12 cellular contexts compared by ENCODE assay signal in the genomic region with DNA sequence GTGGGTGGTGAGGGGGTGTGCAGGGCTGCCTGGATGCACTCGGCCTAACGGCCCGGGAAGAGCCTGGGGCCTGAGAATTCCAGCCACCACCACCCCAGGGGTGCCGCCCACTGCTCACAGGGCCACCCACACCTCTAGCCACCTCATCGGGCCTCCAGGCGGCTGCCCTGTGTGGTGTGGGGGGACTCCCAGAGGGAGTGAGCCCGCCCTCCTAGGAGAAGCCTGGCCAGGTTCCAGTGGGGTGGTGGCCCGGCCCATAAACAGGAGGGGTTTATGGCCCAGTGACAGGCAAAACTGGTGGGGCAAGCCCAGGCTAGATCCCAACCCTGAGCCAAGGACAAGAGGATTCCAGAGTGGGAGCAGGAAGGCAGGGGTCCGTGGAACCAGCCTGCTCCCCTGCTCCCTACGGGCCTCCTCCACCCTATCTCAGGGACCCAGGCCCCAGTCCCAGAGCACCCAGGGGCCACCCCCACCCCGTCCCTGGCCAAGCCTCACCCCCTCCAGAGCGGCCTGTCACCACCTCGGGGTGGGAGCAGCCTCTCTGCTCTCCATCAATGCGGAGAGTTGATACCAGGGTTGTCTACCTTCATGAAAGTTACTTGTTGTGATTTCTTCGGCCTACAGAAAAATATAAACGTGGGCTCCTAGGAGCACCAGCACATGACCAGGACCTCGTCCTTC. TPM values are rescaled to one million over a fixed set of nuclear protein-coding genes. Genes with fewer than 3 reads are reported as not detected.
A peak's percentile ranks its signal among the peaks of the same experiment; 100 is the strongest.
DNase-seq lines count a peak whose midpoint lies in the region; ATAC-seq, FAIRE-seq and TF ChIP-seq lines count a peak whose summit lies in the region.
"Had no signal": no experiment of that assay in that cellular context is flagged by ENCODE, and none has a peak within 500 bp of the region (broad histone marks: within the 10 kb centered on the region; RNA-seq: fewer than 3 reads in every experiment).

No MANE protein-coding gene starts in this region.

- H3K4me1 ChIP-seq in cardiac muscle cell (ENCODE audit: low read depth) (peaks cover 3% of the 10 kb centered on the region), right atrium auricular region (peaks cover 0 to 33% of the 10 kb centered on the region in 2 donors)

- peak; percentile 94 for FAIRE-seq in urothelium cell line (lab: Jason Lieb, UNC)

- H3K9me3 ChIP-seq in cardiac muscle cell (ENCODE audit: low read depth), result no peaks in the 10 kb centered on the region
- H3K9me3 ChIP-seq in right atrium auricular region, result no peaks in the 10 kb centered on the region
- no peaks in the 10 kb centered on the region for H3K9me3 ChIP-seq in WERI-Rb-1 (ENCODE audit: severe bottlenecking)
- H3K9me3 ChIP-seq: ovary had no signal

- H3K27me3 ChIP-seq in cardiac muscle cell, result no peaks in the 10 kb centered on the region
- no peaks in the 10 kb centered on the region for H3K27me3 ChIP-seq in right atrium auricular region
- H3K27me3 ChIP-seq in WERI-Rb-1 (ENCODE audit: insufficient read depth, low read depth, severe bottlenecking), result no peaks in the 10 kb centered on the region
- no peaks in the 10 kb centered on the region for H3K27me3 ChIP-seq in kidney epithelial cell (ENCODE audit: control insufficient read depth, insufficient read depth, low read length)
- H3K27me3 ChIP-seq: ovary had no signal

- TF ChIP-seq CTCF in cardiac muscle cell (IDR thresholded peaks at IDR 0.05; ENCODE audit: low read depth, low read length) (no peak), right atrium auricular region (IDR thresholded peaks at IDR 0.05) (no peak), WERI-Rb-1 (IDR thresholded peaks at IDR 0.05; ENCODE audit: low read depth, low read length) (no peak), kidney epithelial cell (IDR thresholded peaks at IDR 0.05; ENCODE audit: insufficient read depth, low read length, poor library complexity, severe bottlenecking) (no peak)

- no peak overlapping the region for H3K4me3 ChIP-seq in cardiac muscle cell
- H3K4me3 ChIP-seq in right atrium auricular region, result no peak overlapping the region
- H3K4me3 ChIP-seq in WERI-Rb-1 (ENCODE audit: low read depth, low read length), result no peak overlapping the region
- no peak overlapping the region for H3K4me3 ChIP-seq in kidney epithelial cell (ENCODE audit: low read depth, low read length)
- H3K4me3 ChIP-seq: ovary had no signal

- H3K36me3 ChIP-seq in cardiac muscle cell (no peaks in the 10 kb centered on the region), right atrium auricular region (no peaks in the 10 kb centered on the region), WERI-Rb-1 (no peaks in the 10 kb centered on the region), kidney epithelial cell (ENCODE audit: control insufficient read depth, insufficient read depth, low read length) (no peaks in the 10 kb centered on the region)
- H3K36me3 ChIP-seq: ovary had no signal

- peak overlapping the region; percentile 23 for H3K27ac ChIP-seq in cardiac muscle cell
- H3K27ac ChIP-seq in right atrium auricular region, result no peak overlapping the region
- H3K27ac ChIP-seq in WERI-Rb-1, result peak overlapping the region; percentile 45; the same call in 1 of the 2 replicates
- H3K27ac ChIP-seq: ovary had no signal

- DNase-seq in cardiac muscle cell (ENCODE audit: low read depth in 1 of 2, low spot score in 1 of 2) (peak in 1 of 2 donors; percentile 61), right atrium auricular region (ENCODE audit: low spot score) (no peak), WERI-Rb-1 (peak; percentile 52), kidney epithelial cell (ENCODE audit: low read depth) (peak; percentile 74), urothelium cell line (ENCODE audit: low spot score) (peak; percentile 98), NCI-H1930 (lab: John Stamatoyannopoulos, UW) (no peak)
- no peak for DNase-seq in stimulated activated CD4-positive, alpha-beta T cell treated with anti-CD3 and anti-CD28 coated beads, Interleukin-2, amount 100 ng/mL, for 48 hours
- DNase-seq: activated CD4-positive, alpha-beta T cell treated with anti-CD3 and anti-CD28 coated beads, Interleukin-2, amount 10 ng/mL, durations not matched to agents 7 days and 5 days; glutamatergic neuron; NCI-H774; ovary had no signal

- ATAC-seq in GM19395 (IDR thresholded peaks at IDR 0.05; ENCODE audit: unreplicated experiment), result no peak

RNA-seq across cellular contexts. Expression of gene PDGFA, which starts 20.2 kb away (rescaled TPM):
- total RNA-seq in cardiac muscle cell (22.0 and 25.6 TPM in 2 replicates), right atrium auricular region (10 to 100 TPM; 31.8 to 34.2 TPM), kidney epithelial cell (65.6 and 92.4 TPM in 2 replicates)
- 6.5 and 7.7 TPM in 2 replicates for polyA plus RNA-seq in cardiac muscle cell

Comparison
In these comparisons a context has a peak if more than half of its experiments do, and no peak if none do; other contexts are left out.
1. H3K27ac ChIP-seq: peak in cardiac muscle cell (single experiment) and WERI-Rb-1 (single experiment); none in right atrium auricular region (0 of 2).
2. DNase-seq: peak in WERI-Rb-1 (single experiment), kidney epithelial cell (single experiment) and urothelium cell line (single experiment); none in right atrium auricular region (single experiment), NCI-H1930 (0 of 2) and stimulated activated CD4-positive, alpha-beta T cell treated with anti-CD3 and anti-CD28 coated beads, Interleukin-2, amount 100 ng/mL, for 48 hours (0 of 2).